1 cellular context compared by ENCODE assay signal in the genomic region with DNA sequence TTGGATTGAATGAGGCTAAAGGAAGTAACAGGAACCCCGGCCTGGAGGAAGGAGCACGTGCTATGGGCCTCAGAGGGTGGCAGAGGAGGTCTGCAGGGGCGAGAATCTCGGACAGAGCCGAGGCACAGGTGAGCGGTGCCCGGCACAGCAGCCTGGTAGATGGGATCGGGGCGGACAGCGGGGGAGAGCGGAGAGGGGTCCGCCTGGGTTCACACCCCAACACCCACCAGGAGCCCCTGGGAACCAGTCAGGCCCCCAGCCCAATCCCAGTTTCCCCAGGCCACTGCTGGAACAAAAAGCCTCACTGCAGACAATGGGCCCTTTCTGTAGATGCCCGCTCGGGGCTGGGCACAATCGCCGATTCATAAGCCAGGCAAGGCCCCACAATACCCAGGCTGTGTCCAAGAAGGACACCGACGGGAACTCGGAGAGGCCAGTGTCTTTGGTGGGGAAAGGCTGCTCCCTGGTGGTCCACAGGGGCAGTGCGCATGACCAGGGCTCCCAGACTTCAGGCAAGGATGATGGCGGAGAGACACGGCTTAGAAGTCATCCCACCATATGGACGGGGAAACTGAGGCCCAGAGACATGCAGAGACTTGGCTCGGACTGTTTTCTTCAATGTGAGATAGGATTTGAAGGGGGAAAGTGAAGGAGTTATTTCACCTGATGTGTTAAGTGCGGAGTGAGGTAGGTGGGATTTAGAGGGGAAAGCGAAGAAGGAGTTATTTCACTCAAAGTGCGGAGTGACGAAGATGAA.
A peak's percentile ranks its signal among the peaks of the same experiment; 100 is the strongest.
TF ChIP-seq lines count a peak whose summit lies in the region.

No MANE protein-coding gene starts in this region.

TF ChIP-seq in WTC11, 78 proteins besides CTCF, POLR2A, EP300 and RAD21 (continued from another document):
- TF ChIP-seq, protein P1, sequence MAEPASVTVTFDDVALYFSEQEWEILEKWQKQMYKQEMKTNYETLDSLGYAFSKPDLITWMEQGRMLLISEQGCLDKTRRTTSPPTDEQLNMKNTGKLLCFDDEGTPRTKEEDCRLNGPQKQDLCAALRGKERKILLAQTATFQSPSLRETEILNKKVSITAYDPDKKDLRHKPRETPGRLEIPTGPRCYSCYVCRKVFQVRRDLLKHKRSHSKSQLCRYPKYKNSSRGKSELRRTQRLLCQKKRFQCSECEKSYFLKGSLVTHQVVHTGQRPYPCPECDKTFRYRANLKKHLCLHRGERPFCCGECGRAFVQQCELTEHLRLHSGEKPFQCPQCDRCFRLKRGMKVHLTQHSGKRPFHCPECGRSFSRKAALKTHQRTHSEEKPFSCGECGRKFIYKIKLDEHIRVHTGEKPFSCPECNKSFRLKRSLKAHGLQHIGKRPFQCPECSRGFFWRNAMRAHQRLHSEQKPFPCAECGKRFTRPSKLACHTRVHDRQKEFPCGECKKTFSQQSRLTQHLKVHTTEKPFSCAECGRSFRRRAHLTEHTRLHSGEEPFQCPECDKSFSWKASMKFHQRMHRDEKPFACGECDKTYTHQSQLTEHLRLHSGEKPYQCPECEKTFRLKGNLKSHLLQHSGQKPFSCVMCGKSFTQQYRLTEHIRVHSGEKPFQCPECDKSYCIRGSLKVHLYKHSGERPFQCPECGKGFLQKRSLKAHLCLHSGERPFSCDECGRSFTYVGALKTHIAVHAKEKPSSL (CRISPR knock-in tag; conservative IDR thresholded peaks at IDR 0.05): no peak
- TF ChIP-seq, protein P2, sequence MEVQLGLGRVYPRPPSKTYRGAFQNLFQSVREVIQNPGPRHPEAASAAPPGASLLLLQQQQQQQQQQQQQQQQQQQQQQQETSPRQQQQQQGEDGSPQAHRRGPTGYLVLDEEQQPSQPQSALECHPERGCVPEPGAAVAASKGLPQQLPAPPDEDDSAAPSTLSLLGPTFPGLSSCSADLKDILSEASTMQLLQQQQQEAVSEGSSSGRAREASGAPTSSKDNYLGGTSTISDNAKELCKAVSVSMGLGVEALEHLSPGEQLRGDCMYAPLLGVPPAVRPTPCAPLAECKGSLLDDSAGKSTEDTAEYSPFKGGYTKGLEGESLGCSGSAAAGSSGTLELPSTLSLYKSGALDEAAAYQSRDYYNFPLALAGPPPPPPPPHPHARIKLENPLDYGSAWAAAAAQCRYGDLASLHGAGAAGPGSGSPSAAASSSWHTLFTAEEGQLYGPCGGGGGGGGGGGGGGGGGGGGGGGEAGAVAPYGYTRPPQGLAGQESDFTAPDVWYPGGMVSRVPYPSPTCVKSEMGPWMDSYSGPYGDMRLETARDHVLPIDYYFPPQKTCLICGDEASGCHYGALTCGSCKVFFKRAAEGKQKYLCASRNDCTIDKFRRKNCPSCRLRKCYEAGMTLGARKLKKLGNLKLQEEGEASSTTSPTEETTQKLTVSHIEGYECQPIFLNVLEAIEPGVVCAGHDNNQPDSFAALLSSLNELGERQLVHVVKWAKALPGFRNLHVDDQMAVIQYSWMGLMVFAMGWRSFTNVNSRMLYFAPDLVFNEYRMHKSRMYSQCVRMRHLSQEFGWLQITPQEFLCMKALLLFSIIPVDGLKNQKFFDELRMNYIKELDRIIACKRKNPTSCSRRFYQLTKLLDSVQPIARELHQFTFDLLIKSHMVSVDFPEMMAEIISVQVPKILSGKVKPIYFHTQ (CRISPR knock-in tag; IDR thresholded peaks at IDR 0.05): no peak
- TF ChIP-seq ZNF416 (CRISPR knock-in tag; IDR thresholded peaks at IDR 0.05) (no peak), FOXP1 (CRISPR knock-in tag; IDR thresholded peaks at IDR 0.05; ENCODE audit: borderline replicate concordance) (peak; percentile 55; the same call in 1 of the 2 replicates), ZNF232 (CRISPR knock-in tag; IDR thresholded peaks at IDR 0.05) (no peak), TP53 (CRISPR knock-in tag; IDR thresholded peaks at IDR 0.05) (peak; percentile 29; the same call in 1 of the 2 replicates), ESRRA (CRISPR knock-in tag; IDR thresholded peaks at IDR 0.05; ENCODE audit: borderline replicate concordance) (no peak), ETV6 (CRISPR knock-in tag; IDR thresholded peaks at IDR 0.05) (no peak), KAT7 (CRISPR knock-in tag; IDR thresholded peaks at IDR 0.05; ENCODE audit: borderline replicate concordance) (no peak)
- TF ChIP-seq, protein P3, sequence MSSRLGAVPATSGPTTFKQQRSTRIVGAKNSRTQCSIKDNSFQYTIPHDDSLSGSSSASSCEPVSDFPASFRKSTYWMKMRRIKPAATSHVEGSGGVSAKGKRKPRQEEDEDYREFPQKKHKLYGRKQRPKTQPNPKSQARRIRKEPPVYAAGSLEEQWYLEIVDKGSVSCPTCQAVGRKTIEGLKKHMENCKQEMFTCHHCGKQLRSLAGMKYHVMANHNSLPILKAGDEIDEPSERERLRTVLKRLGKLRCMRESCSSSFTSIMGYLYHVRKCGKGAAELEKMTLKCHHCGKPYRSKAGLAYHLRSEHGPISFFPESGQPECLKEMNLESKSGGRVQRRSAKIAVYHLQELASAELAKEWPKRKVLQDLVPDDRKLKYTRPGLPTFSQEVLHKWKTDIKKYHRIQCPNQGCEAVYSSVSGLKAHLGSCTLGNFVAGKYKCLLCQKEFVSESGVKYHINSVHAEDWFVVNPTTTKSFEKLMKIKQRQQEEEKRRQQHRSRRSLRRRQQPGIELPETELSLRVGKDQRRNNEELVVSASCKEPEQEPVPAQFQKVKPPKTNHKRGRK (CRISPR knock-in tag; IDR thresholded peaks at IDR 0.05; ENCODE audit: borderline replicate concordance): no peak
- TF ChIP-seq, protein P4, sequence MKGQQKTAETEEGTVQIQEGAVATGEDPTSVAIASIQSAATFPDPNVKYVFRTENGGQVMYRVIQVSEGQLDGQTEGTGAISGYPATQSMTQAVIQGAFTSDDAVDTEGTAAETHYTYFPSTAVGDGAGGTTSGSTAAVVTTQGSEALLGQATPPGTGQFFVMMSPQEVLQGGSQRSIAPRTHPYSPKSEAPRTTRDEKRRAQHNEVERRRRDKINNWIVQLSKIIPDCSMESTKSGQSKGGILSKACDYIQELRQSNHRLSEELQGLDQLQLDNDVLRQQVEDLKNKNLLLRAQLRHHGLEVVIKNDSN (CRISPR knock-in tag; IDR thresholded peaks at IDR 0.05): no peak
